ENCODE assay signal across 28 cellular contexts in the genomic region with DNA sequence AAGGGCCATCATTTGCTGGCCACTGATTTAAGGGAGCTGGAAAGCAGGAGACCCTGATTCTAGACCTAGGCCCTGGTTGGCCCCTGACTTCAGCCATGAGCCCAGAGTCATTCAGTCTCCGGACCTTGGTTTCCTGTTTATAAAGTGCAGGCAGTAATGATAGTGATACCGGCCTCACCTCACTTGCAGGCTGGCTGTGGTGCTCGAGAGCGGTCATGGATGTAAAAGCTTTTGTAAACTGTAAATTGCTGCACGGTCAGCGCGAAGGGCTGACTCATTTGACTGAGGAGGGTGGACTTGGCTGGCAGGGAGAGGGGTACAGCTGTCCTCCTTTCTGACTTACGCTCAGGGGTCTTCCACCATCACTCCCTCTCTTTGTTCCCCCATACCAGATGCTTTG. TPM values are rescaled to one million over a fixed set of nuclear protein-coding genes. Genes with fewer than 3 reads are reported as not detected.
"Had no signal": no experiment of that assay in that cellular context is flagged by ENCODE, and none has a peak within 500 bp of the region (broad histone marks: within the 10 kb centered on the region; RNA-seq: fewer than 3 reads in every experiment).

No MANE protein-coding gene starts in this region.

- H3K4me2 ChIP-seq: smooth muscle cell had no signal

- H3K27me3 ChIP-seq: brain microvascular endothelial cell, pancreas, sigmoid colon had no signal

- H3K4me1 ChIP-seq: pancreas had no signal

- H3K9me3 ChIP-seq: gastrocnemius medialis, pancreas, sigmoid colon had no signal

- DNase-seq: activated CD4-positive, alpha-beta T cell treated with anti-CD3 and anti-CD28 coated beads for 1 hour; activated CD4-positive, alpha-beta T cell treated with anti-CD3 and anti-CD28 coated beads, Interleukin-2, amount 50 U/mL, for 1 hour; activated CD8-positive, alpha-beta T cell treated with anti-CD3 and anti-CD28 coated beads, Interleukin-2, amount 10 ng/mL, durations not matched to agents 7 days and 5 days; activated gamma-delta T cell; activated naive CD4-positive, alpha-beta T cell treated with anti-CD3 and anti-CD28 coated beads, Interleukin-2, amount 50 U/mL, for 16 hours; activated naive CD8-positive, alpha-beta T cell treated with anti-CD3 and anti-CD28 coated beads, Interleukin-2, amount 50 U/mL, for 24 hours; brain microvascular endothelial cell; central memory CD4-positive, alpha-beta T cell; effector memory CD4-positive, alpha-beta T cell; gastrocnemius medialis; head of caudate nucleus; hypothalamus; left ventricle myocardium superior; mammary epithelial cell; midbrain; natural killer cell; pancreas; sigmoid colon; stimulated activated CD4-positive, alpha-beta T cell treated with anti-CD3 and anti-CD28 coated beads, Interleukin-15, amount 100 ng/mL, for 24 hours; stimulated activated CD4-positive, alpha-beta T cell treated with anti-CD3 and anti-CD28 coated beads, Interleukin-2, amount 100 ng/mL, for 48 hours; stimulated activated CD8-positive, alpha-beta memory T cell treated with anti-CD3 and anti-CD28 coated beads, Interleukin-4, amount 100 ng/mL, for 48 hours; stimulated activated naive B cell treated with anti-CD40 and anti-IgM and Interleukin-4, amounts not matched to agents 10 μg/mL and 1 μg/mL and 100 μg/mL, for 72 hours; T-cell; trophoblast cell; WERI-Rb-1 had no signal

- ATAC-seq: activated CD8-positive, alpha-beta T cell treated with anti-CD3 and anti-CD28 coated beads, Interleukin-2, amount 10 ng/mL, durations not matched to agents 7 days and 5 days; activated naive CD8-positive, alpha-beta T cell treated with anti-CD3 and anti-CD28 coated beads, Interleukin-2, amount 50 U/mL, for 24 hours; esophagus mucosa; gastrocnemius medialis; left ventricle myocardium superior; natural killer cell; pancreas; stimulated activated naive B cell treated with anti-CD40 and anti-IgM and Interleukin-4, amounts not matched to agents 10 μg/mL and 1 μg/mL and 100 μg/mL, for 72 hours; T-cell had no signal

- H3K27ac ChIP-seq: brain microvascular endothelial cell, gastrocnemius medialis, pancreas, WERI-Rb-1 had no signal

- H3K4me3 ChIP-seq: gastrocnemius medialis, pancreas, sigmoid colon, smooth muscle cell had no signal

- H3K36me3 ChIP-seq: brain microvascular endothelial cell, gastrocnemius medialis, pancreas had no signal

RNA-seq across cellular contexts. Expression of gene FBLN1, which starts 37.4 kb away (rescaled TPM):
- total RNA-seq: activated CD8-positive, alpha-beta T cell treated with anti-CD3 and anti-CD28 coated beads, Interleukin-2, amount 10 ng/mL, durations not matched to agents 7 days and 5 days; activated T-helper 1 cell treated with anti-CD3 and anti-CD28 coated beads, Interleukin-12 subunit alpha, Interleukin-12 subunit beta, Interleukin-2, Interleukin-4 antibody, amounts not matched to agents 30 ng/mL and 10 ng/mL and 1 ng/mL, durations not matched to agents 14 hours and 24 hours and 36 hours had no signal
